In genomic region chr12:45246202-45246601, GRCh38 we compare ENCODE assay signal across 22 cellular contexts.
"Had no signal": no experiment of that assay in that cellular context is flagged by ENCODE, and none has a peak within 500 bp of the region (broad histone marks: within the 10 kb centered on the region; RNA-seq: fewer than 3 reads in every experiment).

No MANE protein-coding gene starts in this region.

- H3K36me3 ChIP-seq: cardiac muscle cell, esophagus squamous epithelium, transverse colon, uterus had no signal

- ATAC-seq: activated CD8-positive, alpha-beta T cell treated with anti-CD3 and anti-CD28 coated beads for 36 hours; activated naive CD8-positive, alpha-beta T cell treated with anti-CD3 and anti-CD28 coated beads, Interleukin-2, amount 50 U/mL, for 24 hours; activated T-cell treated with anti-CD3 and anti-CD28 coated beads, Interleukin-2, amount 50 U/mL, for 4 hours; effector memory CD8-positive, alpha-beta T cell; foreskin keratinocyte; T-cell had no signal

- H3K4me2 ChIP-seq: hepatocyte had no signal

- H3K4me3 Mint-ChIP-seq: activated CD8-positive, alpha-beta T cell treated with anti-CD3 and anti-CD28 coated beads for 36 hours; activated naive CD4-positive, alpha-beta T cell treated with anti-CD3 and anti-CD28 coated beads, Interleukin-2, amount 10 ng/mL, durations not matched to agents 7 days and 5 days; activated naive CD8-positive, alpha-beta T cell treated with anti-CD3 and anti-CD28 coated beads, Interleukin-2, amount 50 U/mL, for 24 hours; activated T-cell treated with anti-CD3 and anti-CD28 coated beads, Interleukin-2, amount 50 U/mL, for 4 hours; effector memory CD8-positive, alpha-beta T cell; nephron progenitor cell; T-cell had no signal

- H3K27me3 ChIP-seq: cardiac muscle cell, esophagus squamous epithelium, foreskin keratinocyte, hepatocyte, transverse colon, uterus had no signal

- H3K27me3 Mint-ChIP-seq: activated CD8-positive, alpha-beta T cell treated with anti-CD3 and anti-CD28 coated beads for 36 hours; activated naive CD4-positive, alpha-beta T cell treated with anti-CD3 and anti-CD28 coated beads, Interleukin-2, amount 10 ng/mL, durations not matched to agents 7 days and 5 days; activated naive CD8-positive, alpha-beta T cell treated with anti-CD3 and anti-CD28 coated beads, Interleukin-2, amount 50 U/mL, for 24 hours; effector memory CD8-positive, alpha-beta T cell; T-cell had no signal

- DNase-seq: activated CD4-positive, alpha-beta T cell treated with anti-CD3 and anti-CD28 coated beads for 48 hours; activated CD4-positive, CD25-positive, alpha-beta regulatory T cell; activated CD8-positive, alpha-beta T cell treated with anti-CD3 and anti-CD28 coated beads for 36 hours; activated naive CD4-positive, alpha-beta T cell treated with anti-CD3 and anti-CD28 coated beads, Interleukin-2, amount 10 ng/mL, durations not matched to agents 7 days and 5 days; activated naive CD8-positive, alpha-beta T cell treated with anti-CD3 and anti-CD28 coated beads, Interleukin-2, amount 50 U/mL, for 24 hours; activated T-cell treated with anti-CD3 and anti-CD28 coated beads, Interleukin-2, amount 50 U/mL, for 4 hours; effector memory CD8-positive, alpha-beta T cell; esophagus squamous epithelium; foreskin keratinocyte; islet precursor cell; mammary epithelial cell; nephron progenitor cell; occipital lobe; retina; stimulated activated CD4-positive, alpha-beta T cell treated with anti-CD3 and anti-CD28 coated beads, Interleukin-2, amount 100 ng/mL, for 24 hours; stimulated activated naive CD4-positive, alpha-beta T cell treated with Interleukin-2 at 50 U/mL for 16 hours; T-cell; T-helper 9 cell; transverse colon; uterus had no signal

- H3K4me3 ChIP-seq: cardiac muscle cell, esophagus squamous epithelium, hepatocyte, transverse colon, uterus had no signal

- H3K4me1 ChIP-seq: foreskin keratinocyte, uterus had no signal

- H3K9me3 Mint-ChIP-seq: activated CD8-positive, alpha-beta T cell treated with anti-CD3 and anti-CD28 coated beads for 36 hours; activated naive CD8-positive, alpha-beta T cell treated with anti-CD3 and anti-CD28 coated beads, Interleukin-2, amount 50 U/mL, for 24 hours; activated T-cell treated with anti-CD3 and anti-CD28 coated beads, Interleukin-2, amount 50 U/mL, for 4 hours; T-cell had no signal

- H3K27ac Mint-ChIP-seq: activated CD8-positive, alpha-beta T cell treated with anti-CD3 and anti-CD28 coated beads for 36 hours; activated naive CD4-positive, alpha-beta T cell treated with anti-CD3 and anti-CD28 coated beads, Interleukin-2, amount 10 ng/mL, durations not matched to agents 7 days and 5 days; activated naive CD8-positive, alpha-beta T cell treated with anti-CD3 and anti-CD28 coated beads, Interleukin-2, amount 50 U/mL, for 24 hours; effector memory CD8-positive, alpha-beta T cell; nephron progenitor cell; T-cell had no signal

- H3K9me3 ChIP-seq: esophagus squamous epithelium, transverse colon, uterus had no signal

- H3K4me1 Mint-ChIP-seq: nephron progenitor cell had no signal
